Comparison of ENCODE assay signal across 2 cellular contexts in the genomic region with DNA sequence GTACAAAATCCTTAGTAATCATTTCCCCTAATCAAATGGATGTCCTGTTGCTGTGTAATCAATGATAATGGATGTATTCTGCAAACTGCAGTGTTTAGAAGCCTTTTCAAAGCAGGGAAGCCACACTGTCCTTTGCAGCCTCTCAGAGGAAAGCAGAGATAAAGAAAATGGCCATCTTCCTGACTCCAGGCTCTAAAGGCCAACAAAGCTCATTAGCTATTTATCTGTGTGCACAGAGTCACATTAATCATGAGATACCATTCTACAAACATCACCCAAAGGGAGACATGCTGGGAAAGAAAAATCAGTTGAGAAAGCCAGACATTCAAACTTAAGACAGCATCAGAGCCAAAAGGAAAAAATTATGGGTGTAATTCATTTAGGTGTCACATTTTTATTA.
TF ChIP-seq lines count a peak whose summit lies in the region.

No MANE protein-coding gene starts in this region.

TF ChIP-seq in A549, 52 proteins besides CTCF, POLR2A, EP300 and RAD21 (continued from another document):
- TF ChIP-seq GATA3 (IDR thresholded peaks at IDR 0.05; ENCODE audit: borderline replicate concordance) (no peak), ZFP36 (IDR thresholded peaks at IDR 0.05; ENCODE audit: borderline replicate concordance, partially characterized antibody) (no peak), EHF (CRISPR knock-in tag; IDR thresholded peaks at IDR 0.05) (no peak)
- TF ChIP-seq, protein P1, sequence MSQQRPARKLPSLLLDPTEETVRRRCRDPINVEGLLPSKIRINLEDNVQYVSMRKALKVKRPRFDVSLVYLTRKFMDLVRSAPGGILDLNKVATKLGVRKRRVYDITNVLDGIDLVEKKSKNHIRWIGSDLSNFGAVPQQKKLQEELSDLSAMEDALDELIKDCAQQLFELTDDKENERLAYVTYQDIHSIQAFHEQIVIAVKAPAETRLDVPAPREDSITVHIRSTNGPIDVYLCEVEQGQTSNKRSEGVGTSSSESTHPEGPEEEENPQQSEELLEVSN (IDR thresholded peaks at IDR 0.05; ENCODE audit: borderline replicate concordance, low read depth), result no peak
TF ChIP-seq in A549: peak in this region for 0.

TF ChIP-seq in neural cell, 6 proteins besides CTCF, POLR2A, EP300 and RAD21 (continued from another document):
- TF ChIP-seq, protein P2, sequence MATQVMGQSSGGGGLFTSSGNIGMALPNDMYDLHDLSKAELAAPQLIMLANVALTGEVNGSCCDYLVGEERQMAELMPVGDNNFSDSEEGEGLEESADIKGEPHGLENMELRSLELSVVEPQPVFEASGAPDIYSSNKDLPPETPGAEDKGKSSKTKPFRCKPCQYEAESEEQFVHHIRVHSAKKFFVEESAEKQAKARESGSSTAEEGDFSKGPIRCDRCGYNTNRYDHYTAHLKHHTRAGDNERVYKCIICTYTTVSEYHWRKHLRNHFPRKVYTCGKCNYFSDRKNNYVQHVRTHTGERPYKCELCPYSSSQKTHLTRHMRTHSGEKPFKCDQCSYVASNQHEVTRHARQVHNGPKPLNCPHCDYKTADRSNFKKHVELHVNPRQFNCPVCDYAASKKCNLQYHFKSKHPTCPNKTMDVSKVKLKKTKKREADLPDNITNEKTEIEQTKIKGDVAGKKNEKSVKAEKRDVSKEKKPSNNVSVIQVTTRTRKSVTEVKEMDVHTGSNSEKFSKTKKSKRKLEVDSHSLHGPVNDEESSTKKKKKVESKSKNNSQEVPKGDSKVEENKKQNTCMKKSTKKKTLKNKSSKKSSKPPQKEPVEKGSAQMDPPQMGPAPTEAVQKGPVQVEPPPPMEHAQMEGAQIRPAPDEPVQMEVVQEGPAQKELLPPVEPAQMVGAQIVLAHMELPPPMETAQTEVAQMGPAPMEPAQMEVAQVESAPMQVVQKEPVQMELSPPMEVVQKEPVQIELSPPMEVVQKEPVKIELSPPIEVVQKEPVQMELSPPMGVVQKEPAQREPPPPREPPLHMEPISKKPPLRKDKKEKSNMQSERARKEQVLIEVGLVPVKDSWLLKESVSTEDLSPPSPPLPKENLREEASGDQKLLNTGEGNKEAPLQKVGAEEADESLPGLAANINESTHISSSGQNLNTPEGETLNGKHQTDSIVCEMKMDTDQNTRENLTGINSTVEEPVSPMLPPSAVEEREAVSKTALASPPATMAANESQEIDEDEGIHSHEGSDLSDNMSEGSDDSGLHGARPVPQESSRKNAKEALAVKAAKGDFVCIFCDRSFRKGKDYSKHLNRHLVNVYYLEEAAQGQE (IDR thresholded peaks at IDR 0.05; ENCODE audit: borderline replicate concordance), result no peak
- TF ChIP-seq TAF1 (IDR thresholded peaks at IDR 0.05; ENCODE audit: low read depth), result no peak
- no peak for TF ChIP-seq SMC3 (conservative IDR thresholded peaks at IDR 0.05; ENCODE audit: poor library complexity)
- TF ChIP-seq POLR2AphosphoS5 (IDR thresholded peaks at IDR 0.05), result no peak
TF ChIP-seq in neural cell: peak in this region for 0.
